In the genomic region with DNA sequence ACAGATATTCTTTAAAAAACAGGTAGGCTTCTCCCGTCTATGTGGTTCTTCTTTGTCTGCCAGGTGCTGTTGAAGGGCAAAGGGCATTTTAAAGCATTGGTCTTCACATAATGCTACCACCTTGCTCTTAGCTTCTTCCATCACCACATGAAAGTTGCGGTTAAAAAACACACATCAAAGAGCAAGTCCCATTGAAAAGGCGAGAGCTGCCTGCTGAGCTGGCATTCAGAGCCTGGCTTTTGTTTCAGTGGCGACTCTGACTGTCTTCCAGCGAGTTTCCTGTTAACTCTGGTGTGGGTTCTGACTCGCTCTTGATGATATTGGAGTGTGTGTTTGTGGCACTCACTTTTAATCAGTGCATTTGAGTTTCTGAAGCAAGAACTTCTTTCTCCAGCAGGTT, we compare ENCODE assay signal across 12 cellular contexts.
A peak's percentile ranks its signal among the peaks of the same experiment; 100 is the strongest.
DNase-seq lines count a peak whose midpoint lies in the region; ATAC-seq and TF ChIP-seq lines count a peak whose summit lies in the region.
"Had no signal": no experiment of that assay in that cellular context is flagged by ENCODE, and none has a peak within 500 bp of the region (broad histone marks: within the 10 kb centered on the region; RNA-seq: fewer than 3 reads in every experiment).

No MANE protein-coding gene starts in this region.

- TF ChIP-seq CTCF in tibial artery (IDR thresholded peaks at IDR 0.05) (no peak), heart right ventricle (IDR thresholded peaks at IDR 0.05) (no peak)

- H3K9me3 ChIP-seq in tibial artery = no peaks in the 10 kb centered on the region
- no peaks in the 10 kb centered on the region for H3K9me3 ChIP-seq in heart right ventricle
- H3K9me3 ChIP-seq: thyroid gland had no signal

- no peak overlapping the region for H3K27ac ChIP-seq in tibial artery
- no peak overlapping the region for H3K27ac ChIP-seq in heart right ventricle
- H3K27ac ChIP-seq: thyroid gland had no signal

- ATAC-seq in HG02763 (IDR thresholded peaks at IDR 0.05; ENCODE audit: unreplicated experiment) = peak; percentile 47
- no peak for ATAC-seq in heart right ventricle

- 19 to 24% methylated on average over 6 of the region's 6 CpGs for WGBS in heart right ventricle, 2 donors

- H3K27me3 ChIP-seq in tibial artery = no peaks in the 10 kb centered on the region
- H3K27me3 ChIP-seq in heart right ventricle = no peaks in the 10 kb centered on the region
- H3K27me3 ChIP-seq: thyroid gland had no signal

- H3K4me1 ChIP-seq in tibial artery = no peaks in the 10 kb centered on the region
- no peaks in the 10 kb centered on the region for H3K4me1 ChIP-seq in heart right ventricle
- H3K4me1 ChIP-seq: thyroid gland had no signal

- peak; percentile 29 for DNase-seq in activated CD4-positive, alpha-beta T cell treated with anti-CD3 and anti-CD28 coated beads for 48 hours
- DNase-seq in activated CD4-positive, alpha-beta T cell treated with anti-CD3 and anti-CD28 coated beads, Interleukin-2, amount 50 U/mL, for 48 hours = no peak
- DNase-seq in NCI-H510A treated with DMSO at 0.1 percent for 48 hours (lab: John Stamatoyannopoulos, UW) (peak; percentile 44), islet precursor cell (peak; percentile 79), tibial artery (no peak), DMS79 treated with DMSO at 0.1 percent for 48 hours (lab: John Stamatoyannopoulos, UW) (no peak), heart right ventricle (no peak)
- DNase-seq: ACHN; effector CD4-positive, alpha-beta T cell; NCI-H2171; thyroid gland had no signal

- H3K36me3 ChIP-seq in tibial artery (no peaks in the 10 kb centered on the region), heart right ventricle (no peaks in the 10 kb centered on the region)
- H3K36me3 ChIP-seq: thyroid gland had no signal

- H3K4me3 ChIP-seq in tibial artery = no peak overlapping the region
- no peak overlapping the region for H3K4me3 ChIP-seq in heart right ventricle
- H3K4me3 ChIP-seq: thyroid gland had no signal

- intact Hi-C loops in tibial artery (cut with DNase I; ENCODE audit: low total_unique reads) (no loop called here), heart right ventricle (cut with DNase I) (no loop called here)

Comparison
In these comparisons a context has a peak if more than half of its experiments do, and no peak if none do; other contexts are left out.
1. DNase-seq: peak in activated CD4-positive, alpha-beta T cell treated with anti-CD3 and anti-CD28 coated beads for 48 hours (single experiment), NCI-H510A treated with DMSO at 0.1 percent for 48 hours (single experiment) and islet precursor cell (single experiment); none in activated CD4-positive, alpha-beta T cell treated with anti-CD3 and anti-CD28 coated beads, Interleukin-2, amount 50 U/mL, for 48 hours (0 of 2), tibial artery (0 of 2), DMS79 treated with DMSO at 0.1 percent for 48 hours (single experiment) and heart right ventricle (0 of 2).